16 cellular contexts compared by ENCODE assay signal in the genomic region with DNA sequence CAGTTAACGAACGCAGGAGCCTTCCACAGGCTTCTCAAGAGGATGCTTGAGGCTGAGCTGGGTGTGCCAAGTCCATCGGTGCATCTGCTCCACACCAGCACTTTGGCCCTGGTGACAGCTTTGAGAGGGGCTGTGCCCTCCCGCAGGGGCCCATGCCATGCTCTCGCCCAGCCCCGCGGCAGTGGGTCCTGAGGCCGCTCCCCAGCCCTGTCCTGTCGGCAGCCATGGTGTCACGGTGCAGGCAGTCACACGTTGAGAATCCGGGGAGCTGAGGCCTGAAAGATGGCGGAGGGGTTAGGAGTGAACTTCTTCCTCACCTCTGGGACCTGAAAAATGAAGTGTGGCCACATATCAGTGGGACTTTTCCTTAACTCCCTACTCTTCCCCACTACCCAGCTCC. TPM values are rescaled to one million over a fixed set of nuclear protein-coding genes. Genes with fewer than 3 reads are reported as not detected.
DNase-seq lines count a peak whose midpoint lies in the region; TF ChIP-seq lines count a peak whose summit lies in the region.
"Had no signal": no experiment of that assay in that cellular context is flagged by ENCODE, and none has a peak within 500 bp of the region (broad histone marks: within the 10 kb centered on the region; RNA-seq: fewer than 3 reads in every experiment).

No MANE protein-coding gene starts in this region.

- no peak overlapping the region for H3K27ac ChIP-seq in spleen

- H3K36me3 Mint-ChIP-seq in brain, result peaks cover 31% of the 10 kb centered on the region

- DNase-seq in NCI-H82 (lab: John Stamatoyannopoulos, UW) (peak; percentile 47), NCI-H82 treated with DMSO at 0.1 percent for 48 hours (lab: John Stamatoyannopoulos, UW; ENCODE audit: unreplicated experiment) (no peak), NCI-H2171 treated with DMSO at 0.1 percent for 48 hours (lab: John Stamatoyannopoulos, UW) (peak; percentile 34), spleen (peak; percentile 71), ACHN (no peak), NCI-H2029 (lab: John Stamatoyannopoulos, UW) (no peak), amniotic stem cell (lab: John Stamatoyannopoulos, UW) (no peak)
- DNase-seq: CD4-positive, alpha-beta T cell; DMS53; HFFc6; NCI-H187 treated with DMSO at 0.1 percent for 48 hours; NCI-H446 treated with DMSO at 0.1 percent for 48 hours; NCI-H748 treated with DMSO at 0.1 percent for 48 hours; SHP77 treated with DMSO at 0.1 percent for 48 hours; SK-N-SH had no signal

- intact Hi-C loops in spleen (cut with DNase I; ENCODE audit: low total_unique reads), result no loop called here

- in situ Hi-C loops in ACHN (cut with HindIII; ENCODE audit: low pct_ligation_motif_present, low pct_unique_long_range_greater_than_20kb, low sequenced_read_pairs), result loop anchor here (25.0 kb wide), 1 partner anchor 330 kb away; no protein-coding TSS in a partner anchor

- no peak overlapping the region for H3K4me3 Mint-ChIP-seq in brain
- H3K4me3 Mint-ChIP-seq: CD4-positive, alpha-beta T cell; HFFc6 had no signal

- no peaks in the 10 kb centered on the region for H3K4me1 ChIP-seq in spleen

- H3K4me3 ChIP-seq in spleen, result no peak overlapping the region

- peaks cover 0 to 42% (median 5%) of the 10 kb centered on the region in 6 donors for H3K36me3 ChIP-seq in spleen

- H3K9me3 Mint-ChIP-seq in brain, result no peaks in the 10 kb centered on the region
- H3K9me3 Mint-ChIP-seq: CD4-positive, alpha-beta T cell; HFFc6 had no signal

- peaks cover 15% of the 10 kb centered on the region for H3K4me1 Mint-ChIP-seq in brain

- H3K9me3 ChIP-seq in spleen, result no peaks in the 10 kb centered on the region
- H3K9me3 ChIP-seq: SK-N-SH had no signal

- peak overlapping the region in 3 of 5 experiments; percentile 69 to 73 (median 72) for H3K27ac Mint-ChIP-seq in brain
- H3K27ac Mint-ChIP-seq: HFFc6 had no signal

- TF ChIP-seq CTCF in brain (conservative IDR thresholded peaks at IDR 0.05), result no peak
- no peak for TF ChIP-seq CTCF in spleen (IDR thresholded peaks at IDR 0.05 in 8 of 11, conservative IDR thresholded peaks at IDR 0.05 in 3 of 11)

- peaks cover 1% of the 10 kb centered on the region for H3K27me3 Mint-ChIP-seq in brain
- H3K27me3 Mint-ChIP-seq: CD4-positive, alpha-beta T cell had no signal

- no peak for TF ChIP-seq POLR2A in spleen (IDR thresholded peaks at IDR 0.05)

- 83 to 93% (median 89%) methylated on average over 5 to 13 of the region's 13 CpGs for WGBS in spleen, 5 donors

- H3K27me3 ChIP-seq in spleen (replicated peaks in 1 of 7), result no peaks in the 10 kb centered on the region

RNA-seq across cellular contexts. Expression of a gene that starts 8.3 kb away (rescaled TPM):
- polyA plus RNA-seq in brain (ENCODE audit: insufficient read depth, low read depth, low replicate concordance) (47.5 TPM), spleen (1 to 10 TPM in 1 of 3 donors, under 1 TPM in 2; 0.77 to 2.1 (median 0.99) TPM)
- total RNA-seq in spleen, result 1 to 10 TPM in 6 of 7 donors, not detected in 1; 1.2 to 3.1 (median 1.8) TPM

Comparison
In these comparisons a context has a peak if more than half of its experiments do, and no peak if none do; other contexts are left out.
1. DNase-seq: peak in NCI-H82 (single experiment), NCI-H2171 treated with DMSO at 0.1 percent for 48 hours (single experiment) and spleen (single experiment); none in NCI-H82 treated with DMSO at 0.1 percent for 48 hours (single experiment), ACHN (single experiment), NCI-H2029 (single experiment) and amniotic stem cell (single experiment).
2. RNA of a gene that starts 8.3 kb away (polyA plus RNA-seq): 47.5 TPM in brain (single experiment); 0.77 to 2.1 TPM in spleen; every median in the first group is over 10 times any median in the second.